29 cellular contexts compared by ENCODE assay signal in the genomic region with DNA sequence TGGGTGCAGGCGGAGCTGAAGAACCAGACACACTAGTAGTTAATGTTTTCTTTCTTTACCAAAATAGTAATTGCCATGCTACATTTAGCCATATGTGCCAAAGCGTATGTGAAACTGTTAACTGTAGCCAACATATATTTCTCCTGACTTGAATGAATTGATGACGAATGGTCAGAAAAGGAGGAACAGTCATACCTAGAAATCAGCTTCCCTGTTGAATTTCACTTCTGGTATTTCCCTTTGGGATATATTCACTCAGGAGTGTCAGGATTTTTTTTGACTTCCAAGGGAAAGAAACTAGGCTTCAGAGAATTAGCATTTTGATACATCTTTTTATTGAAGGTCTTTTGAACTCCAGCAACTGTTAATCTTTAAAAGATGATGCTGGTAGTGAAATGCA.
A peak's percentile ranks its signal among the peaks of the same experiment; 100 is the strongest.
DNase-seq lines count a peak whose midpoint lies in the region; ATAC-seq and TF ChIP-seq lines count a peak whose summit lies in the region.
"Had no signal": no experiment of that assay in that cellular context is flagged by ENCODE, and none has a peak within 500 bp of the region (broad histone marks: within the 10 kb centered on the region; RNA-seq: fewer than 3 reads in every experiment).

No MANE protein-coding gene starts in this region.

- CTCF ChIA-PET in activated CD8-positive, alpha-beta T cell treated with anti-CD3 and anti-CD28 coated beads for 36 hours (lab: Charles Lee), result interaction anchor here (0.6 to 2.2 kb wide), 2 partner anchors 15 to 61 kb away, joined by 3 to 11 read pairs; no protein-coding TSS in a partner anchor

- TF ChIP-seq CTCF in HFFc6 (IDR thresholded peaks at IDR 0.05) (no peak), coronary artery (IDR thresholded peaks at IDR 0.05) (no peak)
- no peak for TF ChIP-seq CTCF in activated CD8-positive, alpha-beta T cell treated with anti-CD3 and anti-CD28 coated beads for 36 hours (IDR thresholded peaks at IDR 0.05)

- H3K27me3 Mint-ChIP-seq in HFFc6 (ENCODE audit: insufficient read depth), result no peaks in the 10 kb centered on the region
- no peaks in the 10 kb centered on the region for H3K27me3 Mint-ChIP-seq in activated CD8-positive, alpha-beta T cell treated with anti-CD3 and anti-CD28 coated beads for 36 hours
- H3K27me3 Mint-ChIP-seq in activated naive CD8-positive, alpha-beta T cell treated with anti-CD3 and anti-CD28 coated beads, Interleukin-2, amount 50 U/mL, for 24 hours, result no peaks in the 10 kb centered on the region
- H3K27me3 Mint-ChIP-seq: CD4-positive, alpha-beta memory T cell had no signal

- ATAC-seq in activated CD8-positive, alpha-beta T cell treated with anti-CD3 and anti-CD28 coated beads for 36 hours, result no peak
- no peak for ATAC-seq in activated naive CD8-positive, alpha-beta T cell treated with anti-CD3 and anti-CD28 coated beads, Interleukin-2, amount 50 U/mL, for 24 hours
- ATAC-seq: A549, HCT116, PC-3 had no signal

- no peak overlapping the region for H3K4me3 Mint-ChIP-seq in HFFc6
- no peak overlapping the region for H3K4me3 Mint-ChIP-seq in activated CD8-positive, alpha-beta T cell treated with anti-CD3 and anti-CD28 coated beads for 36 hours
- H3K4me3 Mint-ChIP-seq in activated naive CD8-positive, alpha-beta T cell treated with anti-CD3 and anti-CD28 coated beads, Interleukin-2, amount 50 U/mL, for 24 hours, result no peak overlapping the region
- H3K4me3 Mint-ChIP-seq: CD4-positive, alpha-beta memory T cell had no signal

- POLR2A ChIA-PET in activated CD8-positive, alpha-beta T cell treated with anti-CD3 and anti-CD28 coated beads for 36 hours (lab: Charles Lee), result no interaction called here

- peak overlapping the region; percentile 20 to 53 for H3K27ac ChIP-seq in coronary artery
- H3K27ac ChIP-seq: A549; BLaER1 treated with 17β-estradiol and CSF1 and Interleukin-3, amounts not matched to agents 10 nM and 100 nM; SJCRH30 had no signal

- peak; percentile 21 for DNase-seq in ELR (ENCODE audit: low read depth)
- peak; percentile 4 for DNase-seq in HFFc6
- DNase-seq in coronary artery (ENCODE audit: low spot score), result no peak
- DNase-seq in superior temporal gyrus (ENCODE audit: extremely low spot score), result peak; percentile 38
- DNase-seq in activated CD8-positive, alpha-beta T cell treated with anti-CD3 and anti-CD28 coated beads for 36 hours, result no peak
- no peak for DNase-seq in activated naive CD8-positive, alpha-beta T cell treated with anti-CD3 and anti-CD28 coated beads, Interleukin-2, amount 50 U/mL, for 24 hours
- no peak for DNase-seq in DMS53 (lab: John Stamatoyannopoulos, UW)
- DNase-seq: AML-193; Caco-2; CD4-positive, alpha-beta memory T cell; DMS79; EL; GF-D8; IMR-90; KG1; MG63; NCI-H1105 treated with DMSO at 0.1 percent for 48 hours; NCI-H146; NCI-H1930; NCI-H2107; NCI-H446 treated with DMSO at 0.1 percent for 48 hours; NCI-H526; NCI-H82; NK-92 treated with Interleukin-12 subunit alpha and Interleukin-12 subunit beta, amount 100 ng/mL, for 24 hours; PC-3; SJCRH30 had no signal

- H3K4me1 Mint-ChIP-seq in HFFc6 (ENCODE audit: low read depth), result peaks cover 29% of the 10 kb centered on the region
- peaks cover 16% of the 10 kb centered on the region for H3K4me1 Mint-ChIP-seq in activated CD8-positive, alpha-beta T cell treated with anti-CD3 and anti-CD28 coated beads for 36 hours (ENCODE audit: low read depth)
- H3K4me1 Mint-ChIP-seq in activated naive CD8-positive, alpha-beta T cell treated with anti-CD3 and anti-CD28 coated beads, Interleukin-2, amount 50 U/mL, for 24 hours, result peaks cover 9% of the 10 kb centered on the region

- peaks cover 9% of the 10 kb centered on the region; the same call in 1 of the 2 replicates for H3K36me3 Mint-ChIP-seq in HFFc6 (ENCODE audit: low read depth)
- H3K36me3 Mint-ChIP-seq in activated CD8-positive, alpha-beta T cell treated with anti-CD3 and anti-CD28 coated beads for 36 hours (ENCODE audit: low read depth), result no peaks in the 10 kb centered on the region
- no peaks in the 10 kb centered on the region for H3K36me3 Mint-ChIP-seq in activated naive CD8-positive, alpha-beta T cell treated with anti-CD3 and anti-CD28 coated beads, Interleukin-2, amount 50 U/mL, for 24 hours (ENCODE audit: low read depth)

- intact Hi-C loops in activated CD8-positive, alpha-beta T cell treated with anti-CD3 and anti-CD28 coated beads for 36 hours (cut with micrococcal nuclease), result no loop called here

- H3K9me3 Mint-ChIP-seq in HFFc6, result no peaks in the 10 kb centered on the region
- H3K9me3 Mint-ChIP-seq in activated CD8-positive, alpha-beta T cell treated with anti-CD3 and anti-CD28 coated beads for 36 hours, result no peaks in the 10 kb centered on the region
- no peaks in the 10 kb centered on the region for H3K9me3 Mint-ChIP-seq in activated naive CD8-positive, alpha-beta T cell treated with anti-CD3 and anti-CD28 coated beads, Interleukin-2, amount 50 U/mL, for 24 hours

- H3K4me3 ChIP-seq in coronary artery, result no peak overlapping the region
- H3K4me3 ChIP-seq: A549; BLaER1 treated with 17β-estradiol and CSF1 and Interleukin-3, amounts not matched to agents 10 nM and 100 nM; MG63; SJCRH30 had no signal

- H3K27ac Mint-ChIP-seq in HFFc6, result no peak overlapping the region
- H3K27ac Mint-ChIP-seq in activated CD8-positive, alpha-beta T cell treated with anti-CD3 and anti-CD28 coated beads for 36 hours, result no peak overlapping the region
- no peak overlapping the region for H3K27ac Mint-ChIP-seq in activated naive CD8-positive, alpha-beta T cell treated with anti-CD3 and anti-CD28 coated beads, Interleukin-2, amount 50 U/mL, for 24 hours

Comparison
In these comparisons a context has a peak if more than half of its experiments do, and no peak if none do; other contexts are left out.
1. DNase-seq: peak in ELR (single experiment), HFFc6 (single experiment) and superior temporal gyrus (single experiment); none in coronary artery (single experiment), activated CD8-positive, alpha-beta T cell treated with anti-CD3 and anti-CD28 coated beads for 36 hours (single experiment), activated naive CD8-positive, alpha-beta T cell treated with anti-CD3 and anti-CD28 coated beads, Interleukin-2, amount 50 U/mL, for 24 hours (single experiment) and DMS53 (single experiment).